In the genomic region with DNA sequence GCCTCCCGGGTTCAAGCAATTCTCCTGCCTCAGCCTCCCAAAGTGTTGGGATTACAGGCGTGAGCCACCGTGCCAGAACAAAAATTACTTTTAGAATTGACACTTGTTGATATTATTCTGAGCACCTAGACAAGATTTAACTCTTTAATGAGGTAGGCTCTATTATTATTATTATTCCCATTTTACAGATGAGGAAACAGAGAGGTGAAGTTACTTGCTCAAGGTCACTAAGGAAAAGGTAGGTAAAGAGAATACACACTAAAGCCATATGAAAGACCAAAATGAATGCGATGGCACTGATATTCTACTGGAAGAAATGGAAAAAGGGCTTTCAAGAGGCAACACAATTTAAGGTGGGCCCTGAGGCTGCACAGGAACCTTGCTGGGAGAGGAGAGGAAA, we compare ENCODE assay signal across 28 cellular contexts.
A peak's percentile ranks its signal among the peaks of the same experiment; 100 is the strongest.
DNase-seq lines count a peak whose midpoint lies in the region; ATAC-seq and TF ChIP-seq lines count a peak whose summit lies in the region.
"Had no signal": no experiment of that assay in that cellular context is flagged by ENCODE, and none has a peak within 500 bp of the region (broad histone marks: within the 10 kb centered on the region; RNA-seq: fewer than 3 reads in every experiment).

No MANE protein-coding gene starts in this region.

- H3K9me3 ChIP-seq in PC-3 (ENCODE audit: low read length): no peaks in the 10 kb centered on the region
- H3K9me3 ChIP-seq in breast epithelium: no peaks in the 10 kb centered on the region
- no peaks in the 10 kb centered on the region for H3K9me3 ChIP-seq in tibial artery
- H3K9me3 ChIP-seq in CD8-positive, alpha-beta T cell (ENCODE audit: low read length): no peaks in the 10 kb centered on the region
- H3K9me3 ChIP-seq: SK-N-SH, stomach, upper lobe of left lung had no signal

- POLR2A ChIA-PET in PC-3 (lab: Charles Lee; ENCODE audit: unreplicated experiment): no interaction called here
- POLR2A ChIA-PET in CD8-positive, alpha-beta T cell (lab: Charles Lee): no interaction called here

- peak overlapping the region; percentile 51 for H3K27ac ChIP-seq in PC-3 (ENCODE audit: low read length)
- H3K27ac ChIP-seq in breast epithelium: peak overlapping the region; percentile 73 to 81
- peak overlapping the region; percentile 46 to 51 for H3K27ac ChIP-seq in tibial artery
- H3K27ac ChIP-seq in CD8-positive, alpha-beta T cell (ENCODE audit: low read depth, low read length): no peak overlapping the region
- H3K27ac ChIP-seq: C4-2B, parathyroid adenoma had no signal

- TF ChIP-seq CTCF in PC-3 (conservative IDR thresholded peaks at IDR 0.05; ENCODE audit: low read depth, low read length) (no peak), breast epithelium (IDR thresholded peaks at IDR 0.05) (no peak), nephron (IDR thresholded peaks at IDR 0.05; ENCODE audit: unreplicated experiment in 3 of 3) (no peak), tibial artery (IDR thresholded peaks at IDR 0.05) (no peak)
- TF ChIP-seq CTCF in CD8-positive, alpha-beta T cell (IDR thresholded peaks at IDR 0.05): no peak

- no peaks in the 10 kb centered on the region for H3K9me3 Mint-ChIP-seq in nephron
- H3K9me3 Mint-ChIP-seq in CD8-positive, alpha-beta T cell: no peaks in the 10 kb centered on the region
- H3K9me3 Mint-ChIP-seq: natural killer cell treated with Interleukin-12 subunit alpha and Interleukin-12 subunit beta and Interleukin-15 and Interleukin-18, amount 100 ng/mL, for 72 hours; T-helper 1 cell treated with Interleukin-12 subunit alpha and Interleukin-12 subunit beta and Interleukin-4 antibody, amounts not matched to agents 30 μg/mL and 1 μg/mL, for 36 hours had no signal

- CTCF ChIA-PET in PC-3 (lab: Charles Lee): no interaction called here
- CTCF ChIA-PET in CD8-positive, alpha-beta T cell (lab: Charles Lee): no interaction called here

- H3K4me1 ChIP-seq in PC-3 (ENCODE audit: insufficient read depth, low read length) (peaks cover 23% of the 10 kb centered on the region), breast epithelium (peaks cover 0 to 2% of the 10 kb centered on the region in 2 donors), tibial artery (peaks cover 0 to 51% (median 43%) of the 10 kb centered on the region in 4 donors)
- no peaks in the 10 kb centered on the region for H3K4me1 ChIP-seq in CD8-positive, alpha-beta T cell (ENCODE audit: insufficient read depth, low read length)

- 0 out of 2 replicates have a peak, but pooled peaks cover 4% of the 10 kb centered on the region for H4K20me1 ChIP-seq in PC-3 (ENCODE audit: low read length)

- no peak overlapping the region for H3K9ac ChIP-seq in PC-3 (ENCODE audit: low read length)
- H3K9ac ChIP-seq: parathyroid adenoma, SK-N-SH had no signal

- ATAC-seq in PC-3 (no peak), HG02571 (IDR thresholded peaks at IDR 0.05; ENCODE audit: unreplicated experiment) (no peak)
- no peak for ATAC-seq in CD8-positive, alpha-beta T cell
- ATAC-seq: activated CD8-positive, alpha-beta T cell treated with anti-CD3 and anti-CD28 coated beads, Interleukin-2, amount 10 ng/mL, durations not matched to agents 7 days and 5 days; left ventricle myocardium superior; natural killer cell treated with Interleukin-12 subunit alpha and Interleukin-12 subunit beta and Interleukin-15 and Interleukin-18, amount 100 ng/mL, for 72 hours had no signal

- DNase-seq in PC-3: no peak
- DNase-seq in breast epithelium (ENCODE audit: low spot score in 2 of 2): no peak
- DNase-seq in tibial artery: no peak
- DNase-seq in CD8-positive, alpha-beta T cell: no peak
- DNase-seq in Kasumi-1 (lab: John Stamatoyannopoulos, UW): no peak
- no peak for DNase-seq in occipital lobe (lab: John Stamatoyannopoulos, UW)
- DNase-seq: activated CD8-positive, alpha-beta T cell treated with anti-CD3 and anti-CD28 coated beads, Interleukin-2, amount 10 ng/mL, durations not matched to agents 7 days and 5 days; anterior cingulate cortex; Calu3; central memory CD4-positive, alpha-beta T cell; HCEC 1CT; KG1; left ventricle myocardium superior; NCI-H1436 treated with DMSO at 0.1 percent for 48 hours; NCI-H2107; NCI-H446; NCI-H82; SK-N-SH; stimulated activated CD8-positive, alpha-beta memory T cell treated with anti-CD3 and anti-CD28 coated beads, Interleukin-4, amount 100 ng/mL, for 48 hours; stomach; upper lobe of left lung had no signal

- H3K4me2 ChIP-seq in PC-3 (ENCODE audit: low read length): peak overlapping the region; percentile 67
- H3K4me2 ChIP-seq: SK-N-SH had no signal

- H3K4me3 Mint-ChIP-seq in nephron: no peak overlapping the region
- no peak overlapping the region for H3K4me3 Mint-ChIP-seq in CD8-positive, alpha-beta T cell
- H3K4me3 Mint-ChIP-seq: activated CD8-positive, alpha-beta T cell treated with anti-CD3 and anti-CD28 coated beads, Interleukin-2, amount 10 ng/mL, durations not matched to agents 7 days and 5 days; activated naive CD8-positive, alpha-beta T cell; natural killer cell treated with Interleukin-12 subunit alpha and Interleukin-12 subunit beta and Interleukin-15 and Interleukin-18, amount 100 ng/mL, for 72 hours; T-helper 1 cell treated with Interleukin-12 subunit alpha and Interleukin-12 subunit beta and Interleukin-4 antibody, amounts not matched to agents 30 μg/mL and 1 μg/mL, for 36 hours had no signal

- no peaks in the 10 kb centered on the region for H3F3A ChIP-seq in PC-3 (ENCODE audit: low read length, unreplicated experiment)

- H3K27me3 ChIP-seq in PC-3 (ENCODE audit: low read length): no peaks in the 10 kb centered on the region
- H3K27me3 ChIP-seq in breast epithelium: no peaks in the 10 kb centered on the region
- no peaks in the 10 kb centered on the region for H3K27me3 ChIP-seq in tibial artery
- no peaks in the 10 kb centered on the region for H3K27me3 ChIP-seq in CD8-positive, alpha-beta T cell (ENCODE audit: insufficient read depth, low read length)
- H3K27me3 ChIP-seq: stomach, upper lobe of left lung had no signal

- no peaks in the 10 kb centered on the region for H3K36me3 ChIP-seq in PC-3 (ENCODE audit: low read depth, low read length)
- H3K36me3 ChIP-seq in breast epithelium: no peaks in the 10 kb centered on the region
- H3K36me3 ChIP-seq in tibial artery: no peaks in the 10 kb centered on the region
- no peaks in the 10 kb centered on the region for H3K36me3 ChIP-seq in CD8-positive, alpha-beta T cell (ENCODE audit: insufficient read depth, low read length)
- H3K36me3 ChIP-seq: stomach, upper lobe of left lung had no signal

- peak overlapping the region; percentile 12 to 76 (median 64) for H3K27ac Mint-ChIP-seq in nephron
- no peak overlapping the region for H3K27ac Mint-ChIP-seq in CD8-positive, alpha-beta T cell
- H3K27ac Mint-ChIP-seq: activated CD8-positive, alpha-beta T cell treated with anti-CD3 and anti-CD28 coated beads, Interleukin-2, amount 10 ng/mL, durations not matched to agents 7 days and 5 days; activated naive CD8-positive, alpha-beta T cell; natural killer cell treated with Interleukin-12 subunit alpha and Interleukin-12 subunit beta and Interleukin-15 and Interleukin-18, amount 100 ng/mL, for 72 hours; T-helper 1 cell treated with Interleukin-12 subunit alpha and Interleukin-12 subunit beta and Interleukin-4 antibody, amounts not matched to agents 30 μg/mL and 1 μg/mL, for 36 hours had no signal

- H3K27me3 Mint-ChIP-seq in nephron (ENCODE audit: low read depth): no peaks in the 10 kb centered on the region
- H3K27me3 Mint-ChIP-seq in CD8-positive, alpha-beta T cell (ENCODE audit: low read depth): no peaks in the 10 kb centered on the region
- H3K27me3 Mint-ChIP-seq: activated naive CD8-positive, alpha-beta T cell; natural killer cell treated with Interleukin-12 subunit alpha and Interleukin-12 subunit beta and Interleukin-15 and Interleukin-18, amount 100 ng/mL, for 72 hours had no signal

- no TSS peak for BruUV-seq in PC-3 (replicated peaks; lab: Mats Ljungman, UMichigan)

- peaks cover 8% of the 10 kb centered on the region for H3K36me3 Mint-ChIP-seq in nephron (ENCODE audit: low read depth)
- H3K36me3 Mint-ChIP-seq in CD8-positive, alpha-beta T cell: peaks cover 15% of the 10 kb centered on the region
- H3K36me3 Mint-ChIP-seq: natural killer cell treated with Interleukin-12 subunit alpha and Interleukin-12 subunit beta and Interleukin-15 and Interleukin-18, amount 100 ng/mL, for 72 hours had no signal

- intact Hi-C loops in PC-3 (cut with micrococcal nuclease): no loop called here
- intact Hi-C loops in breast epithelium (cut with DNase I; ENCODE audit: low total_unique reads): no loop called here
- intact Hi-C loops in tibial artery (cut with DNase I; ENCODE audit: low total_unique reads): no loop called here
- intact Hi-C loops in CD8-positive, alpha-beta T cell (cut with DNase I, micrococcal nuclease): no loop called here

- peaks cover 39% of the 10 kb centered on the region for H3K4me1 Mint-ChIP-seq in nephron
- H3K4me1 Mint-ChIP-seq in CD8-positive, alpha-beta T cell (ENCODE audit: low read depth): peaks cover 2% of the 10 kb centered on the region

- H2AFZ ChIP-seq in PC-3 (ENCODE audit: low read length): no peak overlapping the region
- H2AFZ ChIP-seq: parathyroid adenoma had no signal

- no peak for TF ChIP-seq POLR2A in breast epithelium (IDR thresholded peaks at IDR 0.05)

- no peaks in the 10 kb centered on the region for H3K9me2 ChIP-seq in PC-3 (replicated peaks; ENCODE audit: low read length)
- H3K9me2 ChIP-seq: SK-N-SH had no signal

- no peaks in the 10 kb centered on the region for H3K79me2 ChIP-seq in PC-3 (ENCODE audit: low read length)

- no peak overlapping the region for H3K4me3 ChIP-seq in PC-3 (ENCODE audit: low read length)
- H3K4me3 ChIP-seq in breast epithelium: no peak overlapping the region
- H3K4me3 ChIP-seq in tibial artery: no peak overlapping the region
- no peak overlapping the region for H3K4me3 ChIP-seq in CD8-positive, alpha-beta T cell (ENCODE audit: low read depth, low read length)
- H3K4me3 ChIP-seq: stomach, upper lobe of left lung had no signal
